ENCODE assay signal across 15 cellular contexts in genomic region chr9:71743217-71743705, GRCh38. TPM values are rescaled to one million over a fixed set of nuclear protein-coding genes. Genes with fewer than 3 reads are reported as not detected.
A peak's percentile ranks its signal among the peaks of the same experiment; 100 is the strongest.
DNase-seq lines count a peak whose midpoint lies in the region; ATAC-seq, FAIRE-seq and TF ChIP-seq lines count a peak whose summit lies in the region.
"Had no signal": no experiment of that assay in that cellular context is flagged by ENCODE, and none has a peak within 500 bp of the region (broad histone marks: within the 10 kb centered on the region; RNA-seq: fewer than 3 reads in every experiment).

No MANE protein-coding gene starts in this region.

- no TSS peak for BruUV-seq in endothelial cell of umbilical vein (replicated peaks; lab: Mats Ljungman, UMichigan)

- TF ChIP-seq CTCF in AG04450 (IDR thresholded peaks at IDR 0.05; ENCODE audit: low read depth, low read length) (no peak), endothelial cell of umbilical vein (IDR thresholded peaks at IDR 0.05; ENCODE audit: extremely low read depth in 1 of 2, insufficient read depth in 1 of 2, low read depth in 1 of 2, low read length in 2 of 2) (no peak), nephron progenitor cell (IDR thresholded peaks at IDR 0.05) (no peak), suprapubic skin (IDR thresholded peaks at IDR 0.05) (no peak)

- H3K23ac ChIP-seq in mesenchymal stem cell (ENCODE audit: low read length in 2 of 2) = no peak overlapping the region

- H2BK120ac ChIP-seq in mesenchymal stem cell (ENCODE audit: low read depth, low read length) = no peak overlapping the region

- no peak overlapping the region for H3K18ac ChIP-seq in mesenchymal stem cell (ENCODE audit: low read depth in 1 of 2, low read length in 2 of 2)

- no peak for ATAC-seq in naive thymus-derived CD8-positive, alpha-beta T cell

- H3K79me1 ChIP-seq in mesenchymal stem cell (replicated peaks; ENCODE audit: low read length, poor library complexity, severe bottlenecking) = peaks cover 19% of the 10 kb centered on the region

- WGBS in suprapubic skin = 69% methylated on average over 5 of the region's 5 CpGs
- WGBS in mesenchymal stem cell = 89% methylated on average over 5 of the region's 5 CpGs

- H3K36me3 ChIP-seq in endothelial cell of umbilical vein (ENCODE audit: control insufficient read depth in 2 of 2, extremely low read depth in 1 of 2, insufficient read depth in 2 of 2, low read length in 2 of 2) (no peaks in the 10 kb centered on the region), suprapubic skin (peaks cover 19% of the 10 kb centered on the region), mesenchymal stem cell (ENCODE audit: control insufficient read depth in 1 of 2, insufficient read depth in 2 of 2, low read depth in 1 of 2, low read length in 2 of 2) (peaks cover 17 to 26% of the 10 kb centered on the region in 2 experiments)

- H3K4me1 ChIP-seq in endothelial cell of umbilical vein (ENCODE audit: control insufficient read depth, extremely low read depth, insufficient read depth, low read length) (peaks cover 18% of the 10 kb centered on the region), suprapubic skin (peaks cover 30% of the 10 kb centered on the region), mesenchymal stem cell (ENCODE audit: control insufficient read depth, insufficient read depth, low read depth, low read length) (no peaks in the 10 kb centered on the region)

- H3K4ac ChIP-seq in mesenchymal stem cell (ENCODE audit: low read depth in 1 of 2, low read length in 2 of 2) = no peak overlapping the region

- H3K79me2 ChIP-seq in endothelial cell of umbilical vein (ENCODE audit: control insufficient read depth, insufficient read depth, low read length) = no peaks in the 10 kb centered on the region

- no peak overlapping the region for H3K14ac ChIP-seq in mesenchymal stem cell (ENCODE audit: low read length in 2 of 2)

- H3K9me3 ChIP-seq in AG04450 (ENCODE audit: control insufficient read depth, insufficient read depth, low read length) (no peaks in the 10 kb centered on the region), endothelial cell of umbilical vein (replicated peaks; ENCODE audit: control insufficient read depth, insufficient read depth, low read length) (no peaks in the 10 kb centered on the region), suprapubic skin (no peaks in the 10 kb centered on the region), mesenchymal stem cell (ENCODE audit: control insufficient read depth, low read length) (no peaks in the 10 kb centered on the region)
- H3K9me3 ChIP-seq: spleen, testis had no signal

- no peaks in the 10 kb centered on the region for H3K9me3 Mint-ChIP-seq in nephron progenitor cell
- no peaks in the 10 kb centered on the region for H3K9me3 Mint-ChIP-seq in T-helper 2 cell treated with Interferon-gamma antibody and Interleukin-4, amounts not matched to agents 5 μg/mL and 100 μg/mL, for 36 hours
- no peaks in the 10 kb centered on the region for H3K9me3 Mint-ChIP-seq in naive thymus-derived CD8-positive, alpha-beta T cell

- H4K20me1 ChIP-seq in endothelial cell of umbilical vein (replicated peaks; ENCODE audit: control insufficient read depth, extremely low read depth, insufficient read depth, low read length) = no peaks in the 10 kb centered on the region

- DNase-seq in AG04450 (ENCODE audit: low read depth, low spot score) = no peak
- peak; percentile 49 for DNase-seq in SW480 (ENCODE audit: low spot score)
- peak; percentile 79 for DNase-seq in endothelial cell of umbilical vein (ENCODE audit: low read depth, low spot score)
- no peak for DNase-seq in nephron progenitor cell
- DNase-seq in T-helper 2 cell treated with Interferon-gamma antibody and Interleukin-4, amounts not matched to agents 5 μg/mL and 100 μg/mL, for 36 hours (ENCODE audit: low spot score) = no peak
- DNase-seq in suprapubic skin (ENCODE audit: low spot score in 2 of 2) = no peak
- no peak for DNase-seq in mesenchymal stem cell
- no peak for DNase-seq in naive thymus-derived CD8-positive, alpha-beta T cell
- DNase-seq: activated T-cell treated with anti-CD3 and anti-CD28 coated beads for 4 hours; DMS53; effector CD4-positive, alpha-beta T cell; spleen; testis had no signal

- no peak overlapping the region for H4K8ac ChIP-seq in mesenchymal stem cell (ENCODE audit: low read length)

- no peaks in the 10 kb centered on the region for H3K4me1 Mint-ChIP-seq in nephron progenitor cell
- peaks cover 4% of the 10 kb centered on the region for H3K4me1 Mint-ChIP-seq in T-helper 2 cell treated with Interferon-gamma antibody and Interleukin-4, amounts not matched to agents 5 μg/mL and 100 μg/mL, for 36 hours (ENCODE audit: low read depth)
- H3K4me1 Mint-ChIP-seq in naive thymus-derived CD8-positive, alpha-beta T cell = peaks cover 11 to 36% (median 15%) of the 10 kb centered on the region in 4 donors

- H3K27ac Mint-ChIP-seq in nephron progenitor cell = peak overlapping the region; percentile 88
- no peak overlapping the region for H3K27ac Mint-ChIP-seq in T-helper 2 cell treated with Interferon-gamma antibody and Interleukin-4, amounts not matched to agents 5 μg/mL and 100 μg/mL, for 36 hours
- H3K27ac Mint-ChIP-seq in naive thymus-derived CD8-positive, alpha-beta T cell = peak overlapping the region in 1 of 10 donors; percentile 36

- no peak overlapping the region for H2AFZ ChIP-seq in endothelial cell of umbilical vein (ENCODE audit: low read depth, low read length)
- no peak overlapping the region for H2AFZ ChIP-seq in mesenchymal stem cell (ENCODE audit: low read depth, low read length)

- H3K9ac ChIP-seq in endothelial cell of umbilical vein (replicated peaks; ENCODE audit: extremely low read depth, insufficient read depth, low read length) (no peak overlapping the region), mesenchymal stem cell (ENCODE audit: low read length) (no peak overlapping the region)

- no peak overlapping the region for H2AK5ac ChIP-seq in mesenchymal stem cell (ENCODE audit: low read length, severe bottlenecking)

- TF ChIP-seq EP300 in suprapubic skin (IDR thresholded peaks at IDR 0.05) = no peak

- H3K4me3 Mint-ChIP-seq in nephron progenitor cell = no peak overlapping the region
- H3K4me3 Mint-ChIP-seq in T-helper 2 cell treated with Interferon-gamma antibody and Interleukin-4, amounts not matched to agents 5 μg/mL and 100 μg/mL, for 36 hours = no peak overlapping the region
- H3K4me3 Mint-ChIP-seq in naive thymus-derived CD8-positive, alpha-beta T cell = no peak overlapping the region
- H3K4me3 Mint-ChIP-seq: neural crest cell had no signal

- no peak overlapping the region for H2BK5ac ChIP-seq in mesenchymal stem cell (ENCODE audit: low read depth, low read length, poor library complexity, severe bottlenecking)

- TF ChIP-seq POLR2A in endothelial cell of umbilical vein (IDR thresholded peaks at IDR 0.05; ENCODE audit: low read depth, low read length) = no peak
- no peak for TF ChIP-seq POLR2A in suprapubic skin (IDR thresholded peaks at IDR 0.05)

- no peak overlapping the region for H2BK15ac ChIP-seq in mesenchymal stem cell (ENCODE audit: low read depth, poor library complexity, severe bottlenecking)

- H3K36me3 Mint-ChIP-seq in nephron progenitor cell (ENCODE audit: low read depth) = peaks cover 53% of the 10 kb centered on the region
- H3K36me3 Mint-ChIP-seq in T-helper 2 cell treated with Interferon-gamma antibody and Interleukin-4, amounts not matched to agents 5 μg/mL and 100 μg/mL, for 36 hours (ENCODE audit: low read depth) = peaks cover 62% of the 10 kb centered on the region
- H3K36me3 Mint-ChIP-seq in naive thymus-derived CD8-positive, alpha-beta T cell = peaks cover 16 to 78% (median 31%) of the 10 kb centered on the region in 3 donors

- POLR2A ChIA-PET in AG04450 (lab: Yijun Ruan, JAX) (interaction anchor here (1.8 kb wide), 1 partner anchor 168 kb away, joined by 5 read pairs; the partner anchor contains the start of genes ABHD17B and C9orf85), endothelial cell of umbilical vein (lab: Charles Lee) (no interaction called here)
- POLR2A ChIA-PET in naive thymus-derived CD8-positive, alpha-beta T cell (lab: Charles Lee) = no interaction called here

- H3K27me3 ChIP-seq in AG04450 (ENCODE audit: control insufficient read depth, insufficient read depth, low read length) (no peaks in the 10 kb centered on the region), endothelial cell of umbilical vein (ENCODE audit: control insufficient read depth in 2 of 2, insufficient read depth in 2 of 2, low read length in 2 of 2) (no peaks in the 10 kb centered on the region), suprapubic skin (no peaks in the 10 kb centered on the region), mesenchymal stem cell (ENCODE audit: control insufficient read depth in 1 of 2, insufficient read depth in 1 of 2, low read length in 2 of 2) (no peaks in the 10 kb centered on the region)
- H3K27me3 ChIP-seq: spleen, testis had no signal

- H4K91ac ChIP-seq in mesenchymal stem cell (ENCODE audit: low read length) = no peak overlapping the region

- intact Hi-C loops in endothelial cell of umbilical vein (cut with micrococcal nuclease) = no loop called here

- no peaks in the 10 kb centered on the region for H3K27me3 Mint-ChIP-seq in nephron progenitor cell (ENCODE audit: low read depth, poor library complexity)
- no peaks in the 10 kb centered on the region for H3K27me3 Mint-ChIP-seq in T-helper 2 cell treated with Interferon-gamma antibody and Interleukin-4, amounts not matched to agents 5 μg/mL and 100 μg/mL, for 36 hours (ENCODE audit: low read depth)
- no peaks in the 10 kb centered on the region for H3K27me3 Mint-ChIP-seq in naive thymus-derived CD8-positive, alpha-beta T cell

- no peak for FAIRE-seq in endothelial cell of umbilical vein (lab: Jason Lieb, UNC)

- H3K4me3 ChIP-seq in AG04450 (ENCODE audit: low read depth, low read length) = no peak overlapping the region
- no peak overlapping the region for H3K4me3 ChIP-seq in endothelial cell of umbilical vein (replicated peaks in 1 of 3; ENCODE audit: insufficient read depth in 1 of 3, low read depth in 1 of 3, low read length in 3 of 3)
- no peak overlapping the region for H3K4me3 ChIP-seq in suprapubic skin
- no peak overlapping the region for H3K4me3 ChIP-seq in mesenchymal stem cell (ENCODE audit: insufficient read depth in 1 of 2, low read depth in 1 of 2, low read length in 2 of 2)
- H3K4me3 ChIP-seq: SK-N-MC, spleen, testis had no signal

- H3K27ac ChIP-seq in AG04450 (ENCODE audit: low read depth, low read length) (peak overlapping the region; percentile 66), endothelial cell of umbilical vein (ENCODE audit: insufficient read depth, low read depth, low read length) (no peak overlapping the region), suprapubic skin (no peak overlapping the region), mesenchymal stem cell (ENCODE audit: low read length, poor library complexity, severe bottlenecking) (no peak overlapping the region)
- H3K27ac ChIP-seq: SK-N-MC had no signal

- dilution Hi-C loops in endothelial cell of umbilical vein (cut with MboI; ENCODE audit: extremely low pct_ligation_motif_present, low sequenced_read_pairs) = no loop called here

- H3K4me2 ChIP-seq in endothelial cell of umbilical vein (ENCODE audit: insufficient read depth, low read length) (no peak overlapping the region), mesenchymal stem cell (ENCODE audit: low read length, poor library complexity, severe bottlenecking) (no peak overlapping the region)

- no peaks in the 10 kb centered on the region for H3K9me1 ChIP-seq in endothelial cell of umbilical vein (replicated peaks; ENCODE audit: control insufficient read depth, extremely low read depth, insufficient read depth, low read length)

- H2BK12ac ChIP-seq in mesenchymal stem cell (ENCODE audit: low read length in 2 of 2) = no peak overlapping the region

- CTCF ChIA-PET in AG04450 (lab: Charles Lee) (interaction anchor here (1.5 kb wide), 1 partner anchor 58 kb away, joined by 3 read pairs; no protein-coding TSS in a partner anchor), endothelial cell of umbilical vein (lab: Charles Lee) (interaction anchor here (0.6 to 1.7 kb wide), 5 partner anchors 9 to 282 kb away, joined by 3 to 10 read pairs (median 4); no protein-coding TSS in a partner anchor)

RNA-seq across cellular contexts. Expression of gene CEMIP2, which starts 25.1 kb away (rescaled TPM):
- 54.4 and 57.0 TPM in 2 replicates for polyA plus RNA-seq in AG04450 (2011; rRNA removed)
- polyA minus RNA-seq in AG04450 (2011; rRNA and poly(A)+ RNA removed) = 124 and 152 TPM in 2 replicates
- total RNA-seq in endothelial cell of umbilical vein = 44.3 and 47.5 TPM in 2 replicates
- polyA plus RNA-seq in endothelial cell of umbilical vein = 41.6 and 53.8 TPM in 2 replicates
- 38.6 and 44.3 TPM in 2 replicates for polyA plus RNA-seq in endothelial cell of umbilical vein (2011; cell fraction: cytosol; rRNA removed)
- polyA plus RNA-seq in endothelial cell of umbilical vein (2011; cell fraction: nucleus; rRNA removed) = 53.3 and 65.5 TPM in 2 replicates
- 49.7 and 51.9 TPM in 2 replicates for polyA plus RNA-seq in endothelial cell of umbilical vein (2012)
- 180 and 219 TPM in 2 replicates for polyA minus RNA-seq in endothelial cell of umbilical vein
- polyA minus RNA-seq in endothelial cell of umbilical vein (2011; cell fraction: cytosol; rRNA and poly(A)+ RNA removed) = 17.1 TPM
- polyA minus RNA-seq in endothelial cell of umbilical vein (2011; cell fraction: nucleus; rRNA and poly(A)+ RNA removed) = 127 and 203 TPM in 2 replicates
- 10 to 100 TPM; 48.9 to 76.2 (median 66.1) TPM for total RNA-seq in suprapubic skin
- 41.7 TPM for polyA plus RNA-seq in mesenchymal stem cell (2013, experiment 1 of 2)
- 41.7 TPM for polyA plus RNA-seq in mesenchymal stem cell (2013, experiment 2 of 2)
- total RNA-seq in naive thymus-derived CD8-positive, alpha-beta T cell = 10 to 100 TPM; 67.5 to 71.9 TPM
- polyA plus RNA-seq in naive thymus-derived CD8-positive, alpha-beta T cell = 10 to 100 TPM in 2 of 3 donors, 1 to 10 TPM in 1; 5.9 to 12.9 (median 10.2) TPM

Comparison
In these comparisons a context has a peak if more than half of its experiments do, and no peak if none do; other contexts are left out.
1. DNase-seq: peak in SW480 (single experiment) and endothelial cell of umbilical vein (single experiment); none in AG04450 (single experiment), nephron progenitor cell (single experiment), T-helper 2 cell treated with Interferon-gamma antibody and Interleukin-4, amounts not matched to agents 5 μg/mL and 100 μg/mL, for 36 hours (single experiment), suprapubic skin (0 of 2), mesenchymal stem cell (single experiment) and naive thymus-derived CD8-positive, alpha-beta T cell (0 of 10).